14 cellular contexts compared by ENCODE assay signal in the genomic region with DNA sequence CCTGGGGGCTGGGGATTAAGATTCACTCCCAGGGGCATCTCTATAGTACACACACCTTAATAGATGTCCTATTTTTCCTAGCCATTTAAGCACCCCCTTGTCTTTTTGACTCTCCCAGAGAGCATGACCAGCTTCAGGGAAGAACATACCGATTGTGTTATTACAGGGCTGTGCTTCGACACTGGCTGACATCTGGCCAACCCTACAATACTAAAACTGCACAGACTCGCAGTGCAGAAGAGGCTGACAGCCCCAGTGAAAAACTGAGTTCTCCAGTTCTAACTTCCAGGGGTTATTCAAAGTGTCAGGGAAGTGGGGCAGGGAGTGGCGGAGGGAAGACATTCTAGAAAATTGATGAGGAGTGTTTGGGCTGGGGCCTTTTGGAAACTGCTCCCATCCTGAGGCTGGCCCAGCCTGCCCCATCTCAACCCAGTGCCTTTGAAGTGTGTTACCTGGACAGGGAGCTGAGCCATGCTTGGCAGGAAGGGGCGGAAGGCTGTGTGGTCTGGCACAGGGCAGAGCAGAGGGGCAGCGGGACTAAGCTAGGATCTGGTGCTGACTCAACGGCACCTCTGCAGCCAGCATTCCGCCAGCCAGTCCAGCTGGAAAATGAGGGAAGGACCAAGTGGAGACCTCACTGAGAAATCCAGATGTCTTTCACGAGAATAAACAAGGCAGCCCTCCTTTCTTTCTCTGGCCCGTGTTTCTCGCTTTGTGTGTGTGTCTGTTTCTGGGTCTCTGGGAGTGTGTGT. TPM values are rescaled to one million over a fixed set of nuclear protein-coding genes. Genes with fewer than 3 reads are reported as not detected.
A peak's percentile ranks its signal among the peaks of the same experiment; 100 is the strongest.
DNase-seq lines count a peak whose midpoint lies in the region; ATAC-seq and TF ChIP-seq lines count a peak whose summit lies in the region.
"Had no signal": no experiment of that assay in that cellular context is flagged by ENCODE, and none has a peak within 500 bp of the region (broad histone marks: within the 10 kb centered on the region; RNA-seq: fewer than 3 reads in every experiment).

No MANE protein-coding gene starts in this region.

- H3K4me1 Mint-ChIP-seq in CD14-positive monocyte = no peaks in the 10 kb centered on the region
- H3K4me1 Mint-ChIP-seq: naive B cell had no signal

- no peak for TF ChIP-seq CTCF in AG10803 (conservative IDR thresholded peaks at IDR 0.05; ENCODE audit: low read length)
- TF ChIP-seq CTCF in astrocyte of the cerebellum (IDR thresholded peaks at IDR 0.05; ENCODE audit: low read depth, low read length, missing control alignments) = no peak
- no peak for TF ChIP-seq CTCF in CD14-positive monocyte (IDR thresholded peaks at IDR 0.05)

- intact Hi-C loops in left ventricle myocardium superior (cut with micrococcal nuclease) = no loop called here
- intact Hi-C loops in CD14-positive monocyte (cut with micrococcal nuclease) = no loop called here

- H3K4me3 Mint-ChIP-seq in CD14-positive monocyte = no peak overlapping the region
- H3K4me3 Mint-ChIP-seq: naive B cell; stimulated activated naive CD8-positive, alpha-beta T cell treated with anti-CD3 and anti-CD28 coated beads, Interleukin-15, Interleukin-2, amounts not matched to agents 100 ng/mL and 50 ng/mL, for 24 hours had no signal

- H3K36me3 Mint-ChIP-seq in CD14-positive monocyte = no peaks in the 10 kb centered on the region
- H3K36me3 Mint-ChIP-seq: naive B cell had no signal

- peak overlapping the region; percentile 85 for H3K27ac ChIP-seq in rectal smooth muscle tissue (ENCODE audit: low read depth, low read length)
- H3K27ac ChIP-seq: dorsolateral prefrontal cortex had no signal

- no peak overlapping the region for H3K9ac ChIP-seq in rectal smooth muscle tissue (ENCODE audit: low read length)

- H3K27me3 ChIP-seq in rectal smooth muscle tissue (ENCODE audit: control insufficient read depth, insufficient read depth, low read length) = no peaks in the 10 kb centered on the region

- peaks cover 4 to 22% (median 11%) of the 10 kb centered on the region in 3 donors for H3K27me3 Mint-ChIP-seq in CD14-positive monocyte (ENCODE audit: low read depth in 3 of 3)
- H3K27me3 Mint-ChIP-seq: stimulated activated naive CD8-positive, alpha-beta T cell treated with anti-CD3 and anti-CD28 coated beads, Interleukin-15, Interleukin-2, amounts not matched to agents 100 ng/mL and 50 ng/mL, for 24 hours had no signal

- peak; percentile 79 for ATAC-seq in left ventricle myocardium superior
- no peak for ATAC-seq in HG03571 (IDR thresholded peaks at IDR 0.05; ENCODE audit: unreplicated experiment)
- ATAC-seq in HG03460 (IDR thresholded peaks at IDR 0.05; ENCODE audit: unreplicated experiment) = no peak

- no peak overlapping the region for H3K27ac Mint-ChIP-seq in CD14-positive monocyte
- H3K27ac Mint-ChIP-seq: naive B cell; stimulated activated naive CD8-positive, alpha-beta T cell treated with anti-CD3 and anti-CD28 coated beads, Interleukin-15, Interleukin-2, amounts not matched to agents 100 ng/mL and 50 ng/mL, for 24 hours had no signal

- peaks cover 0 to 4% (median 0%) of the 10 kb centered on the region in 7 donors for H3K9me3 Mint-ChIP-seq in CD14-positive monocyte
- H3K9me3 Mint-ChIP-seq: stimulated activated naive CD8-positive, alpha-beta T cell treated with anti-CD3 and anti-CD28 coated beads, Interleukin-15, Interleukin-2, amounts not matched to agents 100 ng/mL and 50 ng/mL, for 24 hours had no signal

- in situ Hi-C loops in astrocyte of the cerebellum (cut with HindIII; ENCODE audit: low sequenced_read_pairs) = no loop called here

- DNase-seq in AG10803 (ENCODE audit: low read depth) (peak; percentile 77), astrocyte of the cerebellum (ENCODE audit: low read depth) (peak; percentile 44), left ventricle myocardium superior (peak; percentile 62), CD14-positive monocyte (ENCODE audit: low spot score) (no peak)
- no peak for DNase-seq in activated CD4-positive, alpha-beta T cell treated with anti-CD3 and anti-CD28 coated beads for 4 hours
- DNase-seq: activated CD4-positive, alpha-beta T cell treated with anti-CD3 and anti-CD28 coated beads for 48 hours; AML-193; dorsolateral prefrontal cortex; naive B cell; NCI-H1092 treated with DMSO at 0.1 percent for 48 hours had no signal

- no peak overlapping the region for H3K4me3 ChIP-seq in AG10803 (ENCODE audit: low read length)
- H3K4me3 ChIP-seq in astrocyte of the cerebellum (ENCODE audit: low read depth, low read length) = no peak overlapping the region
- no peak overlapping the region for H3K4me3 ChIP-seq in rectal smooth muscle tissue (ENCODE audit: low read length)
- H3K4me3 ChIP-seq: dorsolateral prefrontal cortex had no signal

- H3K4me1 ChIP-seq in rectal smooth muscle tissue (ENCODE audit: control insufficient read depth, insufficient read depth, low read length) = peaks cover 27% of the 10 kb centered on the region

- no peaks in the 10 kb centered on the region for H3K36me3 ChIP-seq in rectal smooth muscle tissue (ENCODE audit: control insufficient read depth, insufficient read depth, low read length)

RNA-seq across cellular contexts. Expression of a gene that starts 15.4 kb away (rescaled TPM):
- 156 TPM for total RNA-seq in left ventricle myocardium superior
- not detected for polyA plus RNA-seq in CD14-positive monocyte

Comparison
In these comparisons a context has a peak if more than half of its experiments do, and no peak if none do; other contexts are left out.
1. DNase-seq: peak in AG10803 (single experiment), astrocyte of the cerebellum (single experiment) and left ventricle myocardium superior (single experiment); none in CD14-positive monocyte (single experiment) and activated CD4-positive, alpha-beta T cell treated with anti-CD3 and anti-CD28 coated beads for 4 hours (0 of 2).